In genomic region chr6:158816329-158816728, GRCh38 we compare ENCODE assay signal across 8 cellular contexts. TPM values are rescaled to one million over a fixed set of nuclear protein-coding genes. Genes with fewer than 3 reads are reported as not detected.
A peak's percentile ranks its signal among the peaks of the same experiment; 100 is the strongest.
DNase-seq lines count a peak whose midpoint lies in the region; ATAC-seq and TF ChIP-seq lines count a peak whose summit lies in the region.

No MANE protein-coding gene starts in this region.

- POLR2A ChIA-PET in AG04449 (lab: Yijun Ruan, JAX), result no interaction called here
- POLR2A ChIA-PET in activated CD4-positive, alpha-beta memory T cell treated with anti-CD3 and anti-CD28 coated beads, Interleukin-2, amount 10 ng/mL, durations not matched to agents 7 days and 5 days (lab: Charles Lee), result interaction anchor here (1.0 to 5.7 kb wide), 7 partner anchors 8 to 228 kb away, joined by 3 to 64 read pairs (median 7); no protein-coding TSS in a partner anchor

- intact Hi-C loops in mucosa of descending colon (cut with DNase I, micrococcal nuclease), result no loop called here

- H3K27ac ChIP-seq in iPS-20b (ENCODE audit: low read length), result no peak overlapping the region

- peaks cover 43% of the 10 kb centered on the region for H3K4me1 ChIP-seq in iPS-20b (ENCODE audit: insufficient read depth, low read length)
- H3K4me1 ChIP-seq in mucosa of descending colon (ENCODE audit: low read depth), result peaks cover 25% of the 10 kb centered on the region

- H3K27me3 Mint-ChIP-seq in activated CD4-positive, alpha-beta memory T cell treated with anti-CD3 and anti-CD28 coated beads, Interleukin-2, amount 10 ng/mL, durations not matched to agents 7 days and 5 days, result no peaks in the 10 kb centered on the region
- H3K27me3 Mint-ChIP-seq in type B pancreatic cell, result peaks cover 6% of the 10 kb centered on the region

- no peak for DNase-seq in AG04449 (ENCODE audit: low read depth, low spot score)
- no peak for DNase-seq in activated CD4-positive, alpha-beta memory T cell treated with anti-CD3 and anti-CD28 coated beads, Interleukin-2, amount 10 ng/mL, durations not matched to agents 7 days and 5 days
- DNase-seq in type B pancreatic cell (ENCODE audit: extremely low spot score, unreplicated experiment), result no peak
- DNase-seq in mucosa of descending colon, result no peak
- no peak for DNase-seq in C1 segment of cervical spinal cord (lab: John Stamatoyannopoulos, UW)
- DNase-seq in CD1c-positive myeloid dendritic cell (ENCODE audit: extremely low spot score), result no peak

- no peak overlapping the region for H3K9ac ChIP-seq in iPS-20b (ENCODE audit: low read depth, low read length)

- H3K36me3 Mint-ChIP-seq in activated CD4-positive, alpha-beta memory T cell treated with anti-CD3 and anti-CD28 coated beads, Interleukin-2, amount 10 ng/mL, durations not matched to agents 7 days and 5 days (ENCODE audit: low read depth), result peaks cover 65% of the 10 kb centered on the region
- peaks cover 49% of the 10 kb centered on the region for H3K36me3 Mint-ChIP-seq in type B pancreatic cell

- CTCF ChIA-PET in AG04449 (lab: Yijun Ruan, JAX), result no interaction called here
- CTCF ChIA-PET in activated CD4-positive, alpha-beta memory T cell treated with anti-CD3 and anti-CD28 coated beads, Interleukin-2, amount 10 ng/mL, durations not matched to agents 7 days and 5 days (lab: Charles Lee), result no interaction called here

- H3K36me3 ChIP-seq in iPS-20b (ENCODE audit: insufficient read depth, low read depth, low read length), result peaks cover 65% of the 10 kb centered on the region
- no peaks in the 10 kb centered on the region for H3K36me3 ChIP-seq in mucosa of descending colon (ENCODE audit: low read depth)

- peak overlapping the region; percentile 98 for H3K27ac Mint-ChIP-seq in activated CD4-positive, alpha-beta memory T cell treated with anti-CD3 and anti-CD28 coated beads, Interleukin-2, amount 10 ng/mL, durations not matched to agents 7 days and 5 days
- H3K27ac Mint-ChIP-seq in type B pancreatic cell, result peak overlapping the region; percentile 96

- ATAC-seq in GM21619 (IDR thresholded peaks at IDR 0.05; ENCODE audit: unreplicated experiment) (peak; percentile 25), mucosa of descending colon (no peak)

- H3K4me1 Mint-ChIP-seq in activated CD4-positive, alpha-beta memory T cell treated with anti-CD3 and anti-CD28 coated beads, Interleukin-2, amount 10 ng/mL, durations not matched to agents 7 days and 5 days, result peaks cover 59% of the 10 kb centered on the region
- peaks cover 43% of the 10 kb centered on the region for H3K4me1 Mint-ChIP-seq in type B pancreatic cell (ENCODE audit: unreplicated experiment)

- peaks cover 11% of the 10 kb centered on the region for H3K27me3 ChIP-seq in iPS-20b (ENCODE audit: insufficient read depth, low read length)

- peaks cover 5% of the 10 kb centered on the region for H3K9me3 ChIP-seq in iPS-20b (ENCODE audit: insufficient read depth, low read depth, low read length)
- no peaks in the 10 kb centered on the region for H3K9me3 ChIP-seq in mucosa of descending colon

- H3K4me3 Mint-ChIP-seq in activated CD4-positive, alpha-beta memory T cell treated with anti-CD3 and anti-CD28 coated beads, Interleukin-2, amount 10 ng/mL, durations not matched to agents 7 days and 5 days, result peak overlapping the region; percentile 99
- peak overlapping the region; percentile 100 for H3K4me3 Mint-ChIP-seq in type B pancreatic cell

- no peaks in the 10 kb centered on the region for H3K9me3 Mint-ChIP-seq in activated CD4-positive, alpha-beta memory T cell treated with anti-CD3 and anti-CD28 coated beads, Interleukin-2, amount 10 ng/mL, durations not matched to agents 7 days and 5 days
- H3K9me3 Mint-ChIP-seq in type B pancreatic cell, result peaks cover 10% of the 10 kb centered on the region

- peak overlapping the region; percentile 81 for H3K4me3 ChIP-seq in AG04449 (ENCODE audit: low read depth, low read length)
- H3K4me3 ChIP-seq in iPS-20b (ENCODE audit: low read length), result peak overlapping the region; percentile 89
- no peak overlapping the region for H3K4me3 ChIP-seq in mucosa of descending colon

- TF ChIP-seq CTCF in AG04449 (IDR thresholded peaks at IDR 0.05; ENCODE audit: insufficient read depth, low read length, missing control alignments), result no peak
- TF ChIP-seq CTCF in type B pancreatic cell (conservative IDR thresholded peaks at IDR 0.05), result no peak
- TF ChIP-seq CTCF in mucosa of descending colon (IDR thresholded peaks at IDR 0.05), result no peak

RNA-seq across cellular contexts. Expression of gene EZR, which starts 2.8 kb away (rescaled TPM):
- 100 to 1,000 TPM; 225 to 228 TPM for total RNA-seq in activated CD4-positive, alpha-beta memory T cell treated with anti-CD3 and anti-CD28 coated beads, Interleukin-2, amount 10 ng/mL, durations not matched to agents 7 days and 5 days
- 166 and 349 TPM in 2 replicates for total RNA-seq in type B pancreatic cell (ENCODE audit: low replicate concordance)
- total RNA-seq in mucosa of descending colon, result 100 to 1,000 TPM; 220 to 421 (median 334) TPM
